1 cellular context compared by ENCODE assay signal in the genomic region with DNA sequence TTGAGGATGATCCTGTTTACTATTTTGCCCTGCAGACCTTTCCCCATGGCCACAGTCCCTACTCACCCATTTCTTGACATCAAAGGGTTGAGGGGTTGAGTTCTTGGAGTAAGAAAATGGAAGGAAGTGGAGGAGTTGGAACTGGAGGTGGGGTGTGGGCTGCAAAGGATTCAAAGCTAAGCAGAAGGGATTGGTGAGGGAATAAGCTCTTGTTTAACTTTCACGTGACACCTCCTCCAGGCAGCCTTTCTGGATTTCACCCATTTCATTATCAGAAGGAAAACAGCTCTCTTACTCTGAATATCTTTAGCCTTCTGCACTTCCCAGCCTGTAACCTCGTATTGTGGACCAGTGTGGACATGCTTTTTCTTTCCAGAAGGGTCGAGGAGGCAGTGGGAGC.
TF ChIP-seq lines count a peak whose summit lies in the region.

No MANE protein-coding gene starts in this region.

TF ChIP-seq in liver, 16 proteins besides CTCF, POLR2A, EP300 and RAD21:
- no peak for TF ChIP-seq FOXA2 (IDR thresholded peaks at IDR 0.05)
- TF ChIP-seq NR2F2 (IDR thresholded peaks at IDR 0.05): no peak
- no peak for TF ChIP-seq SP1 (IDR thresholded peaks at IDR 0.05)
- TF ChIP-seq RXRA (IDR thresholded peaks at IDR 0.05): no peak
- TF ChIP-seq, protein P1, sequence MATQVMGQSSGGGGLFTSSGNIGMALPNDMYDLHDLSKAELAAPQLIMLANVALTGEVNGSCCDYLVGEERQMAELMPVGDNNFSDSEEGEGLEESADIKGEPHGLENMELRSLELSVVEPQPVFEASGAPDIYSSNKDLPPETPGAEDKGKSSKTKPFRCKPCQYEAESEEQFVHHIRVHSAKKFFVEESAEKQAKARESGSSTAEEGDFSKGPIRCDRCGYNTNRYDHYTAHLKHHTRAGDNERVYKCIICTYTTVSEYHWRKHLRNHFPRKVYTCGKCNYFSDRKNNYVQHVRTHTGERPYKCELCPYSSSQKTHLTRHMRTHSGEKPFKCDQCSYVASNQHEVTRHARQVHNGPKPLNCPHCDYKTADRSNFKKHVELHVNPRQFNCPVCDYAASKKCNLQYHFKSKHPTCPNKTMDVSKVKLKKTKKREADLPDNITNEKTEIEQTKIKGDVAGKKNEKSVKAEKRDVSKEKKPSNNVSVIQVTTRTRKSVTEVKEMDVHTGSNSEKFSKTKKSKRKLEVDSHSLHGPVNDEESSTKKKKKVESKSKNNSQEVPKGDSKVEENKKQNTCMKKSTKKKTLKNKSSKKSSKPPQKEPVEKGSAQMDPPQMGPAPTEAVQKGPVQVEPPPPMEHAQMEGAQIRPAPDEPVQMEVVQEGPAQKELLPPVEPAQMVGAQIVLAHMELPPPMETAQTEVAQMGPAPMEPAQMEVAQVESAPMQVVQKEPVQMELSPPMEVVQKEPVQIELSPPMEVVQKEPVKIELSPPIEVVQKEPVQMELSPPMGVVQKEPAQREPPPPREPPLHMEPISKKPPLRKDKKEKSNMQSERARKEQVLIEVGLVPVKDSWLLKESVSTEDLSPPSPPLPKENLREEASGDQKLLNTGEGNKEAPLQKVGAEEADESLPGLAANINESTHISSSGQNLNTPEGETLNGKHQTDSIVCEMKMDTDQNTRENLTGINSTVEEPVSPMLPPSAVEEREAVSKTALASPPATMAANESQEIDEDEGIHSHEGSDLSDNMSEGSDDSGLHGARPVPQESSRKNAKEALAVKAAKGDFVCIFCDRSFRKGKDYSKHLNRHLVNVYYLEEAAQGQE (IDR thresholded peaks at IDR 0.05): no peak
- TF ChIP-seq, protein P2, sequence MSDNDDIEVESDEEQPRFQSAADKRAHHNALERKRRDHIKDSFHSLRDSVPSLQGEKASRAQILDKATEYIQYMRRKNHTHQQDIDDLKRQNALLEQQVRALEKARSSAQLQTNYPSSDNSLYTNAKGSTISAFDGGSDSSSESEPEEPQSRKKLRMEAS (IDR thresholded peaks at IDR 0.05): no peak
- no peak for TF ChIP-seq HNF4G (IDR thresholded peaks at IDR 0.05)
- TF ChIP-seq TAF1 (conservative IDR thresholded peaks at IDR 0.05): no peak
- TF ChIP-seq YY1 (IDR thresholded peaks at IDR 0.05): no peak
- no peak for TF ChIP-seq HNF4A (conservative IDR thresholded peaks at IDR 0.05)
- no peak for TF ChIP-seq FOXA1 (IDR thresholded peaks at IDR 0.05)
- TF ChIP-seq, protein P3, sequence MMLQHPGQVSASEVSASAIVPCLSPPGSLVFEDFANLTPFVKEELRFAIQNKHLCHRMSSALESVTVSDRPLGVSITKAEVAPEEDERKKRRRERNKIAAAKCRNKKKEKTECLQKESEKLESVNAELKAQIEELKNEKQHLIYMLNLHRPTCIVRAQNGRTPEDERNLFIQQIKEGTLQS (IDR thresholded peaks at IDR 0.05): no peak
- TF ChIP-seq, protein P4, sequence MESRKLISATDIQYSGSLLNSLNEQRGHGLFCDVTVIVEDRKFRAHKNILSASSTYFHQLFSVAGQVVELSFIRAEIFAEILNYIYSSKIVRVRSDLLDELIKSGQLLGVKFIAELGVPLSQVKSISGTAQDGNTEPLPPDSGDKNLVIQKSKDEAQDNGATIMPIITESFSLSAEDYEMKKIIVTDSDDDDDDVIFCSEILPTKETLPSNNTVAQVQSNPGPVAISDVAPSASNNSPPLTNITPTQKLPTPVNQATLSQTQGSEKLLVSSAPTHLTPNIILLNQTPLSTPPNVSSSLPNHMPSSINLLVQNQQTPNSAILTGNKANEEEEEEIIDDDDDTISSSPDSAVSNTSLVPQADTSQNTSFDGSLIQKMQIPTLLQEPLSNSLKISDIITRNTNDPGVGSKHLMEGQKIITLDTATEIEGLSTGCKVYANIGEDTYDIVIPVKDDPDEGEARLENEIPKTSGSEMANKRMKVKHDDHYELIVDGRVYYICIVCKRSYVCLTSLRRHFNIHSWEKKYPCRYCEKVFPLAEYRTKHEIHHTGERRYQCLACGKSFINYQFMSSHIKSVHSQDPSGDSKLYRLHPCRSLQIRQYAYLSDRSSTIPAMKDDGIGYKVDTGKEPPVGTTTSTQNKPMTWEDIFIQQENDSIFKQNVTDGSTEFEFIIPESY (IDR thresholded peaks at IDR 0.05): no peak
- TF ChIP-seq JUND (IDR thresholded peaks at IDR 0.05): no peak
